2 cellular contexts compared by ENCODE assay signal in the genomic region with DNA sequence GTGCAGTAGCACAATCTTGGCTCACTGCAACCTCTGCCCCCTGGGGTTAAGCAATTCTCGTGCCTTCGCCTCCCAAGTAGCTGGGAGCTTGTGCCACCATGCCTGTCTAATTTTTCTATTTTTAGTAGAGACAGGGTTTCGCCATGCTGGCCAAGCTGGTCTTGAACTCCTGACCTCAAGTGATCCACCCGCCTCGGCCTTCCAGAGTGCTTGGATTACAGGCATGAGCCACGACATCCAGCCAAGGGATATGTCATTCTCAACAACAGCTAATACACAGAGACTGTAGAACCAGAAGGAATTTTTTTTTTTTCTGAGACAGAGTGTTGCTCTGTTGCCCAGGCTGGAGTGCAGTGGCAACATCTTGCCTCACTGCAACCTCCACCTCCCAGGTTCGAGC. TPM values are rescaled to one million over a fixed set of nuclear protein-coding genes. Genes with fewer than 3 reads are reported as not detected.
"Had no signal": no experiment of that assay in that cellular context is flagged by ENCODE, and none has a peak within 500 bp of the region (broad histone marks: within the 10 kb centered on the region; RNA-seq: fewer than 3 reads in every experiment).

No MANE protein-coding gene starts in this region.

RNA-seq across cellular contexts. Expression of a gene that starts 3.7 kb away (rescaled TPM):
- total RNA-seq: LHCN-M2, MCF 10A had no signal
